ENCODE assay signal across 9 cellular contexts in genomic region chr1:183871142-183871541, GRCh38.
DNase-seq lines count a peak whose midpoint lies in the region; ATAC-seq and TF ChIP-seq lines count a peak whose summit lies in the region.
"Had no signal": no experiment of that assay in that cellular context is flagged by ENCODE, and none has a peak within 500 bp of the region (broad histone marks: within the 10 kb centered on the region; RNA-seq: fewer than 3 reads in every experiment).

No MANE protein-coding gene starts in this region.

- H3K23ac ChIP-seq in mesendoderm (ENCODE audit: low read length), result no peak overlapping the region

- H2BK15ac ChIP-seq in mesendoderm (replicated peaks; ENCODE audit: low read depth), result no peak overlapping the region

- H3K4me3 Mint-ChIP-seq in natural killer cell, result no peak overlapping the region

- H3K9me3 ChIP-seq in HUES64 (ENCODE audit: insufficient read depth, low read depth, low read length), result no peaks in the 10 kb centered on the region

- no peak overlapping the region for H3K27ac Mint-ChIP-seq in natural killer cell

- peaks cover 2% of the 10 kb centered on the region for H3K79me2 ChIP-seq in ACC112 (ENCODE audit: control insufficient read depth, insufficient read depth, low read length, unreplicated experiment)
- H3K79me2 ChIP-seq in mesendoderm (ENCODE audit: control insufficient read depth, insufficient read depth, low read length), result no peaks in the 10 kb centered on the region

- no peak overlapping the region for H2BK120ac ChIP-seq in mesendoderm (ENCODE audit: low read depth, low read length)

- ATAC-seq in GM21423 (IDR thresholded peaks at IDR 0.05; ENCODE audit: unreplicated experiment), result no peak
- ATAC-seq in GM21786 (IDR thresholded peaks at IDR 0.05; ENCODE audit: unreplicated experiment), result no peak
- ATAC-seq in natural killer cell, result no peak

- H3K4me1 ChIP-seq in ACC112 (ENCODE audit: control insufficient read depth, insufficient read depth, low read length, unreplicated experiment) (peaks cover 40% of the 10 kb centered on the region), HUES64 (ENCODE audit: insufficient read depth, low read length) (peaks cover 37% of the 10 kb centered on the region), mesendoderm (ENCODE audit: control insufficient read depth, low read depth, low read length) (peaks cover 5% of the 10 kb centered on the region)

- H4K8ac ChIP-seq in mesendoderm (ENCODE audit: low read depth, low read length), result no peak overlapping the region

- no peak overlapping the region for H2BK5ac ChIP-seq in mesendoderm (ENCODE audit: low read length)

- H3K9ac ChIP-seq in HUES64 (ENCODE audit: low read depth, low read length) (no peak overlapping the region), mesendoderm (ENCODE audit: low read length) (no peak overlapping the region)

- H3K4me2 ChIP-seq in mesendoderm (ENCODE audit: low read length), result no peak overlapping the region

- H3K18ac ChIP-seq in mesendoderm (ENCODE audit: low read length), result no peak overlapping the region

- H3K4me3 ChIP-seq in ACC112 (ENCODE audit: low read depth, low read length) (peak overlapping the region; percentile 68), HUES64 (ENCODE audit: low read length) (no peak overlapping the region), mesendoderm (ENCODE audit: low read length) (no peak overlapping the region)

- H3K27me3 Mint-ChIP-seq in natural killer cell (ENCODE audit: low read depth in 2 of 2), result peaks cover 0 to 5% of the 10 kb centered on the region in 2 donors

- H2AFZ ChIP-seq in ACC112 (ENCODE audit: low read length, unreplicated experiment), result no peak overlapping the region

- H2AK5ac ChIP-seq in mesendoderm (ENCODE audit: low read length), result no peak overlapping the region

- H3K36me3 ChIP-seq in ACC112 (ENCODE audit: insufficient read depth, low read length) (no peaks in the 10 kb centered on the region), HUES64 (ENCODE audit: insufficient read depth, low read length) (no peaks in the 10 kb centered on the region; the same call in 1 of the 2 replicates), mesendoderm (ENCODE audit: control insufficient read depth, insufficient read depth, low read length) (no peaks in the 10 kb centered on the region)

- DNase-seq in dermis blood vessel endothelial cell (peak; percentile 97), mesendoderm (peak; percentile 44), RKO (ENCODE audit: low spot score) (no peak), natural killer cell (no peak)
- DNase-seq: foreskin melanocyte had no signal

- no peaks in the 10 kb centered on the region for H3K27me3 ChIP-seq in ACC112 (ENCODE audit: insufficient read depth, low read length)
- H3K27me3 ChIP-seq in HUES64 (ENCODE audit: insufficient read depth, low read length), result no peaks in the 10 kb centered on the region
- no peaks in the 10 kb centered on the region for H3K27me3 ChIP-seq in mesendoderm (ENCODE audit: insufficient read depth, low read length, poor library complexity)

- H3K4ac ChIP-seq in mesendoderm (ENCODE audit: low read depth, low read length), result no peak overlapping the region

- no peaks in the 10 kb centered on the region for H3K4me1 Mint-ChIP-seq in natural killer cell

- intact Hi-C loops in natural killer cell (cut with micrococcal nuclease), result no loop called here

- H3K79me1 ChIP-seq in mesendoderm (ENCODE audit: low read length), result no peaks in the 10 kb centered on the region

- no peaks in the 10 kb centered on the region for H3K36me3 Mint-ChIP-seq in natural killer cell

- H3K56ac ChIP-seq in mesendoderm (ENCODE audit: low read length), result no peak overlapping the region

- TF ChIP-seq CTCF in natural killer cell (IDR thresholded peaks at IDR 0.05), result no peak

- 73% methylated on average over 3 of the region's 3 CpGs for WGBS in HUES64
- WGBS in mesendoderm (ENCODE audit: extremely low coverage, insufficient coverage, low lambda C conversion rate), result no CpG with 5 or more reads among the region's 3 CpGs

- no peaks in the 10 kb centered on the region for H3K9me3 Mint-ChIP-seq in natural killer cell

- H3K27ac ChIP-seq in ACC112 (ENCODE audit: low read depth, low read length) (peak overlapping the region; percentile 81), HUES64 (ENCODE audit: low read depth, low read length) (peak overlapping the region; percentile 58; the same call in 1 of the 2 replicates), mesendoderm (ENCODE audit: low read depth, low read length) (no peak overlapping the region)

- H4K5ac ChIP-seq in mesendoderm (ENCODE audit: low read length), result no peak overlapping the region

Comparison
In these comparisons a context has a peak if more than half of its experiments do, and no peak if none do; other contexts are left out.
1. DNase-seq: peak in dermis blood vessel endothelial cell (single experiment) and mesendoderm (single experiment); none in RKO (single experiment) and natural killer cell (single experiment).